14 cellular contexts compared by ENCODE assay signal in genomic region chr9:71692337-71692736, GRCh38.
DNase-seq lines count a peak whose midpoint lies in the region; ATAC-seq and TF ChIP-seq lines count a peak whose summit lies in the region.
"Had no signal": no experiment of that assay in that cellular context is flagged by ENCODE, and none has a peak within 500 bp of the region (broad histone marks: within the 10 kb centered on the region; RNA-seq: fewer than 3 reads in every experiment).

No MANE protein-coding gene starts in this region.

- TF ChIP-seq CTCF in LNCaP clone FGC (IDR thresholded peaks at IDR 0.05; ENCODE audit: control insufficient read depth, extremely low read depth, insufficient read depth): no peak

- H3K4me3 ChIP-seq in LNCaP clone FGC (ENCODE audit: low read depth, low read length): no peak overlapping the region
- H3K4me3 ChIP-seq: esophagus muscularis mucosa, tibial nerve had no signal

- ATAC-seq in esophagus mucosa (peak; percentile 49), HG03139 (IDR thresholded peaks at IDR 0.05; ENCODE audit: unreplicated experiment) (no peak)
- ATAC-seq: left colon had no signal

- DNase-seq in Ammon's horn (ENCODE audit: low spot score) (peak; percentile 29), LNCaP clone FGC (ENCODE audit: low read depth) (peak; percentile 23), myocyte (ENCODE audit: low read depth) (peak; percentile 71), GM19238 (ENCODE audit: insufficient read length, low spot score) (no peak), AG08396 (ENCODE audit: low spot score) (no peak), cerebellar nuclear complex (lab: John Stamatoyannopoulos, UW) (no peak)
- DNase-seq: left colon; NCI-H1417 treated with DMSO at 0.1 percent for 48 hours; NK-92 treated with Interleukin-12 subunit alpha and Interleukin-12 subunit beta, amount 100 ng/mL, for 24 hours; retina had no signal

Comparison
In these comparisons a context has a peak if more than half of its experiments do, and no peak if none do; other contexts are left out.
1. DNase-seq: peak in Ammon's horn (single experiment), LNCaP clone FGC (single experiment) and myocyte (single experiment); none in GM19238 (single experiment), AG08396 (single experiment) and cerebellar nuclear complex (0 of 2).